Comparison of ENCODE assay signal across 1 cellular context in genomic region chr13:23888658-23889597, GRCh38.
TF ChIP-seq lines count a peak whose summit lies in the region.

Gene MIPEP (minus strand): TSS chr13:23889400. CDS start chr13:23889320, 80 bp downstream.

TF ChIP-seq in K562, 482 proteins besides CTCF, POLR2A, EP300 and RAD21 (continued from another document and continues in another):
- TF ChIP-seq POLR3A (IDR thresholded peaks at IDR 0.05; ENCODE audit: borderline replicate concordance, extremely low read depth, insufficient read depth, insufficient read length) (no peak), TFAP4 (CRISPR knock-in tag; IDR thresholded peaks at IDR 0.05; ENCODE audit: borderline replicate concordance) (peak; percentile 88), ZNF668 (CRISPR knock-in tag; IDR thresholded peaks at IDR 0.05) (no peak), GATAD2A (IDR thresholded peaks at IDR 0.05) (no peak), ZBED1 (IDR thresholded peaks at IDR 0.05) (no peak), SREBF1 (IDR thresholded peaks at IDR 0.05; ENCODE audit: borderline replicate concordance, low read depth, low read length) (no peak), SMAD3 (CRISPR knock-in tag; conservative IDR thresholded peaks at IDR 0.05) (no peak), RERE (CRISPR knock-in tag; IDR thresholded peaks at IDR 0.05; ENCODE audit: borderline replicate concordance) (no peak), SP1 (CRISPR knock-in tag; IDR thresholded peaks at IDR 0.05) (peak; percentile 53; the same call in 1 of the 2 replicates), ARID2 (IDR thresholded peaks at IDR 0.05) (no peak), KLF6 (CRISPR knock-in tag; IDR thresholded peaks at IDR 0.05; ENCODE audit: borderline replicate concordance) (no peak), GABPB2 (CRISPR knock-in tag; conservative IDR thresholded peaks at IDR 0.05) (no peak), ZBTB17 (CRISPR knock-in tag; IDR thresholded peaks at IDR 0.05) (no peak), PHB (CRISPR knock-in tag; IDR thresholded peaks at IDR 0.05) (no peak), SNIP1 (IDR thresholded peaks at IDR 0.05; ENCODE audit: low read depth) (peak; percentile 54; the same call in 1 of the 2 replicates), ATF4 (CRISPR knock-in tag; IDR thresholded peaks at IDR 0.05) (no peak), PTBP1 (IDR thresholded peaks at IDR 0.05; ENCODE audit: low read depth, low read length) (no peak), NELFE (IDR thresholded peaks at IDR 0.05; ENCODE audit: insufficient read depth, insufficient read length) (no peak), MITF (IDR thresholded peaks at IDR 0.05) (peak; percentile 85; the same call in 1 of the 2 replicates), HMBOX1 (IDR thresholded peaks at IDR 0.05) (0 out of 2 replicates have a peak, but pooled peaks have one; percentile 22), ZBTB2 (IDR thresholded peaks at IDR 0.05) (peak; percentile 76), ZNF717 (CRISPR knock-in tag; IDR thresholded peaks at IDR 0.05) (no peak), ATF6 (CRISPR knock-in tag; IDR thresholded peaks at IDR 0.05) (no peak), KAT7 (CRISPR knock-in tag; IDR thresholded peaks at IDR 0.05; ENCODE audit: borderline replicate concordance) (no peak), ZBTB12 (CRISPR knock-in tag; IDR thresholded peaks at IDR 0.05) (peak; percentile 58; the same call in 1 of the 2 replicates), BCLAF1 (IDR thresholded peaks at IDR 0.05; ENCODE audit: borderline replicate concordance in 1 of 2, control insufficient read depth in 1 of 2, low read depth in 2 of 2, low read length in 1 of 2) (no peak), HMGN3 (IDR thresholded peaks at IDR 0.05; ENCODE audit: borderline replicate concordance, extremely low read depth, insufficient read length, low read depth, low read length) (peak; percentile 23), ETV1 (tag; conservative IDR thresholded peaks at IDR 0.05; ENCODE audit: low read depth) (peak; percentile 45; the same call in 1 of the 2 replicates), NR0B1 (IDR thresholded peaks at IDR 0.05; ENCODE audit: partially characterized antibody) (no peak), EHMT2 (IDR thresholded peaks at IDR 0.05) (no peak), E2F3 (CRISPR knock-in tag; IDR thresholded peaks at IDR 0.05) (no peak), HOMEZ (CRISPR knock-in tag; IDR thresholded peaks at IDR 0.05) (no peak), MXD1 (CRISPR knock-in tag; IDR thresholded peaks at IDR 0.05; ENCODE audit: borderline replicate concordance, poor library complexity, severe bottlenecking) (peak; percentile 83), RFX1 (IDR thresholded peaks at IDR 0.05) (peak; percentile 91), KLF13 (tag; IDR thresholded peaks at IDR 0.05; ENCODE audit: borderline replicate concordance, low read depth) (no peak)
